In genomic region chr21:29024474-29025327, GRCh38 we compare ENCODE assay signal across 8 cellular contexts. TPM values are rescaled to one million over a fixed set of nuclear protein-coding genes. Genes with fewer than 3 reads are reported as not detected.
DNase-seq lines count a peak whose midpoint lies in the region; ATAC-seq and TF ChIP-seq lines count a peak whose summit lies in the region.

TSS of gene USP16 (plus strand) at chr21:29024668. CDS start at chr21:29027914, 3,246 bp downstream.

- CTCF ChIA-PET in CD8-positive, alpha-beta T cell (lab: Charles Lee): interaction anchor here (0.6 to 2.0 kb wide), 6 partner anchors 20 to 346 kb away, joined by 3 to 7 read pairs (median 3); partner anchors contain the start of gene CCT8

- peak; percentile 87 for ATAC-seq in CD8-positive, alpha-beta T cell
- ATAC-seq in GM19467 (IDR thresholded peaks at IDR 0.05; ENCODE audit: unreplicated experiment) (peak; percentile 97), lower lobe of right lung (peak; percentile 98 to 99)

- no peaks in the 10 kb centered on the region for H3K9me3 ChIP-seq in CD8-positive, alpha-beta T cell (ENCODE audit: low read length)
- H3K9me3 ChIP-seq in lower lobe of right lung: no peaks in the 10 kb centered on the region

- peak within 1 kb of the TSS; percentile 91 for H3K4me3 ChIP-seq in CD8-positive, alpha-beta T cell (ENCODE audit: low read depth, low read length)
- H3K4me3 ChIP-seq in lower lobe of right lung: peak within 1 kb of the TSS; percentile 83

- no peaks in the 10 kb centered on the region for H3K9me3 Mint-ChIP-seq in CD8-positive, alpha-beta T cell

- no peaks in the 10 kb centered on the region for H3K27me3 ChIP-seq in CD8-positive, alpha-beta T cell (ENCODE audit: insufficient read depth, low read length)
- H3K27me3 ChIP-seq in lower lobe of right lung (ENCODE audit: low read depth): no peaks in the 10 kb centered on the region

- H3K27me3 Mint-ChIP-seq in CD8-positive, alpha-beta T cell (ENCODE audit: low read depth): no peaks in the 10 kb centered on the region

- peak within 1 kb of the TSS; percentile 95 for H3K4me3 Mint-ChIP-seq in CD8-positive, alpha-beta T cell

- peaks cover 45% of the 10 kb centered on the region for H3K4me1 ChIP-seq in CD8-positive, alpha-beta T cell (ENCODE audit: insufficient read depth, low read length)
- peaks cover 26% of the 10 kb centered on the region for H3K4me1 ChIP-seq in lower lobe of right lung

- intact Hi-C loops in CD8-positive, alpha-beta T cell (cut with DNase I, micrococcal nuclease): loop anchor here (1.0 to 5.0 kb wide), 8 partner anchors 22 to 423 kb away; partner anchors contain the start of genes CCT8 (in 2 of the 2) and LTN1 (in 1 of the 2)
- intact Hi-C loops in lower lobe of right lung (cut with DNase I): no loop called here

- peak within 1 kb of the TSS; percentile 98 for H3K27ac ChIP-seq in CD8-positive, alpha-beta T cell (ENCODE audit: low read depth, low read length)
- peak within 1 kb of the TSS; percentile 99 for H3K27ac ChIP-seq in lower lobe of right lung

- H3K27ac Mint-ChIP-seq in CD8-positive, alpha-beta T cell: peak within 1 kb of the TSS; percentile 100

- peaks cover 2% of the 10 kb centered on the region for H3K36me3 ChIP-seq in CD8-positive, alpha-beta T cell (ENCODE audit: insufficient read depth, low read length)
- peaks cover 17% of the 10 kb centered on the region for H3K36me3 ChIP-seq in lower lobe of right lung

- peaks cover 59% of the 10 kb centered on the region for H3K4me1 Mint-ChIP-seq in CD8-positive, alpha-beta T cell (ENCODE audit: low read depth)

- peaks cover 26% of the 10 kb centered on the region for H3K36me3 Mint-ChIP-seq in CD8-positive, alpha-beta T cell

- POLR2A ChIA-PET in CD8-positive, alpha-beta T cell (lab: Charles Lee): interaction anchor here (0.8 to 5.6 kb wide), 15 partner anchors 9 to 424 kb away, joined by 3 to 123 read pairs (median 5); partner anchors contain the start of genes CCT8 and LTN1

- DNase-seq in CD8-positive, alpha-beta T cell: peak; percentile 87 to 96 (median 92)
- DNase-seq in HS-27A (ENCODE audit: low read depth) (peak; percentile 100), NK-92 (lab: John Stamatoyannopoulos, UW; ENCODE audit: unreplicated experiment) (peak; percentile 74), lower lobe of right lung (peak; percentile 93)
- peak; percentile 86 to 87 for DNase-seq in activated CD8-positive, alpha-beta memory T cell treated with anti-CD3 and anti-CD28 coated beads for 1 hour (ENCODE audit: extremely low read depth in 1 of 2, low read depth in 1 of 2)
- DNase-seq in effector CD4-positive, alpha-beta T cell: peak; percentile 90
- peak; percentile 86 to 93 (median 88) for DNase-seq in stimulated activated CD4-positive, alpha-beta T cell treated with anti-CD3 and anti-CD28 coated beads, TNF-alpha, amount 100 ng/mL, for 24 hours (ENCODE audit: low read depth in 3 of 3)

- TF ChIP-seq CTCF in CD8-positive, alpha-beta T cell (IDR thresholded peaks at IDR 0.05): no peak
- peak; percentile 22 for TF ChIP-seq CTCF in lower lobe of right lung (IDR thresholded peaks at IDR 0.05)

RNA-seq across cellular contexts. Expression of gene USP16, which starts in this region (rescaled TPM):
- 10 to 100 TPM; 84.8 to 91.2 TPM for total RNA-seq in CD8-positive, alpha-beta T cell
- total RNA-seq in lower lobe of right lung: 33.4 TPM

Comparison
In these comparisons a context has a peak if more than half of its experiments do, and no peak if none do; other contexts are left out.
1. Peak in every context shown above with its lines: DNase-seq, ATAC-seq, H3K4me3 ChIP-seq and H3K27ac ChIP-seq.